Comparison of ENCODE assay signal across 15 cellular contexts in the genomic region with DNA sequence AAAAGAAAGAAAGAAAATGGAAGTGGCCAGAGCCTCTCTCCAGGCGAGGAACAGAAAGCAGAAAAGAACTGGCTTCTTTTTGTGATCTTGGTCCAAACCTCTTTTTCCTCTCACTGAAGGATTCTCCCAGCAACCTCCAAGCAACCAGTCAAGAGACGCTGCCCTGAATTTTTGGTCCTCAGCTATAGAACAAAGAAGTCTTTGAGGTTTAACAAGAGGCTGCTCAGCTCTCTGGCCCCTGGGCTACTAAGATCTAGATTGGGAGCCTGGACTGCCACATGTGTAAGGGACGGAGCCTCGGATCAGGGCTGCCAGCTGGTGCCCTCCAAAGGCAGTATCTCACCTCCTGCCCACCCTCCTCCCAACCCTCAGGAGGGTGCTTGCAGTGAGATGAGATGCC.
"Had no signal": no experiment of that assay in that cellular context is flagged by ENCODE, and none has a peak within 500 bp of the region (broad histone marks: within the 10 kb centered on the region; RNA-seq: fewer than 3 reads in every experiment).

No MANE protein-coding gene starts in this region.

- H3K27ac Mint-ChIP-seq: activated naive CD8-positive, alpha-beta T cell; natural killer cell treated with Interleukin-12 subunit alpha and Interleukin-12 subunit beta and Interleukin-15 and Interleukin-18, amount 100 ng/mL, for 72 hours; progenitor cell of endocrine pancreas; T-helper 1 cell treated with Interleukin-12 subunit alpha and Interleukin-12 subunit beta and Interleukin-4 antibody, amounts not matched to agents 30 μg/mL and 1 μg/mL, for 36 hours had no signal

- H3K9me3 ChIP-seq: gastrocnemius medialis, heart left ventricle, right atrium auricular region, tibial artery had no signal

- DNase-seq: activated CD4-positive, alpha-beta T cell treated with anti-CD3 and anti-CD28 coated beads, Interleukin-2, amount 50 U/mL, for 1 hour; activated CD4-positive, CD25-positive, alpha-beta regulatory T cell treated with anti-CD3 and anti-CD28 coated beads, Interleukin-2, amount 50 U/mL, for 72 hours; gastrocnemius medialis; heart left ventricle; stimulated activated CD4-positive, alpha-beta T cell treated with anti-CD3 and anti-CD28 coated beads, Interleukin-12 subunit alpha, Interleukin-12 subunit beta, amount 100 ng/mL, for 4 hours; stimulated activated CD4-positive, alpha-beta T cell treated with anti-CD3 and anti-CD28 coated beads, Interleukin-1b, Interleukin-23, amount 100 ng/mL, for 48 hours; stimulated activated naive CD4-positive, alpha-beta T cell treated with Interleukin-2 at 50 U/mL for 16 hours had no signal

- H3K4me3 Mint-ChIP-seq: activated naive CD8-positive, alpha-beta T cell; natural killer cell treated with Interleukin-12 subunit alpha and Interleukin-12 subunit beta and Interleukin-15 and Interleukin-18, amount 100 ng/mL, for 72 hours; T-helper 1 cell treated with Interleukin-12 subunit alpha and Interleukin-12 subunit beta and Interleukin-4 antibody, amounts not matched to agents 30 μg/mL and 1 μg/mL, for 36 hours had no signal

- H3K9me3 Mint-ChIP-seq: natural killer cell treated with Interleukin-12 subunit alpha and Interleukin-12 subunit beta and Interleukin-15 and Interleukin-18, amount 100 ng/mL, for 72 hours; T-helper 1 cell treated with Interleukin-12 subunit alpha and Interleukin-12 subunit beta and Interleukin-4 antibody, amounts not matched to agents 30 μg/mL and 1 μg/mL, for 36 hours had no signal

- H3K27me3 ChIP-seq: gastrocnemius medialis, heart left ventricle, right atrium auricular region had no signal

- ATAC-seq: gastrocnemius medialis; heart left ventricle; natural killer cell treated with Interleukin-12 subunit alpha and Interleukin-12 subunit beta and Interleukin-15 and Interleukin-18, amount 100 ng/mL, for 72 hours had no signal

- H3K4me1 ChIP-seq: gastrocnemius medialis, heart left ventricle, right atrium auricular region had no signal

- H3K36me3 ChIP-seq: cardiac muscle cell, gastrocnemius medialis, heart left ventricle, right atrium auricular region, tibial artery had no signal

- H3K27ac ChIP-seq: cardiac muscle cell, gastrocnemius medialis, heart left ventricle, right atrium auricular region, tibial artery, VCaP had no signal

- H3K4me3 ChIP-seq: cardiac muscle cell, gastrocnemius medialis, heart left ventricle, right atrium auricular region, tibial artery had no signal

- H3K36me3 Mint-ChIP-seq: activated naive CD8-positive, alpha-beta T cell; natural killer cell treated with Interleukin-12 subunit alpha and Interleukin-12 subunit beta and Interleukin-15 and Interleukin-18, amount 100 ng/mL, for 72 hours had no signal
